ENCODE assay signal across 38 cellular contexts in genomic region chr2:9188823-9189222, GRCh38. TPM values are rescaled to one million over a fixed set of nuclear protein-coding genes. Genes with fewer than 3 reads are reported as not detected.
"Had no signal": no experiment of that assay in that cellular context is flagged by ENCODE, and none has a peak within 500 bp of the region (broad histone marks: within the 10 kb centered on the region; RNA-seq: fewer than 3 reads in every experiment).

No MANE protein-coding gene starts in this region.

- H3K36me3 Mint-ChIP-seq: activated CD4-positive, alpha-beta memory T cell treated with anti-CD3 and anti-CD28 coated beads for 36 hours; activated naive CD4-positive, alpha-beta T cell treated with anti-CD3 and anti-CD28 coated beads, Interleukin-2, amount 50 U/mL, for 72 hours; brain had no signal

- DNase-seq: activated B cell treated with CpG ODN at 0.5 μM for 24 hours; activated CD4-positive, alpha-beta memory T cell treated with anti-CD3 and anti-CD28 coated beads for 36 hours; activated CD4-positive, alpha-beta T cell treated with anti-CD3 and anti-CD28 coated beads for 4 hours; activated CD4-positive, alpha-beta T cell treated with anti-CD3 and anti-CD28 coated beads, Interleukin-2, amount 50 U/mL, for 1 hour; activated CD4-positive, CD25-positive, alpha-beta regulatory T cell treated with anti-CD3 and anti-CD28 coated beads, Interleukin-2, amount 50 U/mL, for 72 hours; activated CD8-positive, alpha-beta memory T cell treated with anti-CD3 and anti-CD28 coated beads, Interleukin-2, amount 50 U/mL, for 4 hours; activated gamma-delta T cell treated with Interleukin-2 at 50 U/mL for 16 hours; activated naive CD4-positive, alpha-beta T cell treated with anti-CD3 and anti-CD28 coated beads for 36 hours; activated T-cell treated with anti-CD3 and anti-CD28 coated beads for 4 hours; activated T-cell treated with anti-CD3 and anti-CD28 coated beads, Interleukin-2, amount 50 U/mL, for 4 hours; caudate nucleus; Kasumi-1; KBM-7; MG63; MV-4-11; NCI-H1092 treated with DMSO at 0.1 percent for 48 hours; NCI-H1417; NCI-H146; NCI-H187; NCI-H2029 treated with DMSO at 0.1 percent for 48 hours; NCI-H2171 treated with DMSO at 0.1 percent for 48 hours; NCI-H2227 treated with DMSO at 0.1 percent for 48 hours; NCI-H446; NCI-H510A treated with DMSO at 0.1 percent for 48 hours; NCI-H69; NCI-H82; PC-3; RPMI8226; SHP77 treated with DMSO at 0.1 percent for 48 hours; SK-N-SH had no signal

- H3K9me3 Mint-ChIP-seq: activated B cell treated with CpG ODN at 0.5 μM for 24 hours; activated CD4-positive, alpha-beta memory T cell treated with anti-CD3 and anti-CD28 coated beads for 36 hours; activated naive CD4-positive, alpha-beta T cell treated with anti-CD3 and anti-CD28 coated beads for 36 hours; activated naive CD4-positive, alpha-beta T cell treated with anti-CD3 and anti-CD28 coated beads, Interleukin-2, amount 50 U/mL, for 72 hours; activated T-cell treated with anti-CD3 and anti-CD28 coated beads, Interleukin-2, amount 50 U/mL, for 4 hours; activated T-helper 1 cell treated with anti-CD3 and anti-CD28 coated beads, Interleukin-12 subunit alpha, Interleukin-12 subunit beta, Interleukin-2, Interleukin-4 antibody, amounts not matched to agents 30 ng/mL and 10 ng/mL and 1 ng/mL, durations not matched to agents 14 hours and 24 hours and 36 hours; brain; T-helper 1 cell treated with Interleukin-12 subunit alpha and Interleukin-12 subunit beta and Interleukin-4 antibody, amounts not matched to agents 30 μg/mL and 1 μg/mL, for 36 hours; T-helper 2 cell treated with Interferon-gamma antibody and Interleukin-4, amounts not matched to agents 5 μg/mL and 100 μg/mL, for 36 hours had no signal

- H3K9me3 ChIP-seq: adrenal gland, MG63, Peyer's patch, SJSA1, SK-N-SH had no signal

- ATAC-seq: activated naive CD4-positive, alpha-beta T cell treated with anti-CD3 and anti-CD28 coated beads, Interleukin-2, amount 50 U/mL, for 72 hours; activated T-cell treated with anti-CD3 and anti-CD28 coated beads, Interleukin-2, amount 50 U/mL, for 4 hours; PC-3 had no signal

- H3K27me3 Mint-ChIP-seq: brain had no signal

- H3K36me3 ChIP-seq: adrenal gland, MG63, Peyer's patch, SJSA1 had no signal

- H3K27ac ChIP-seq: adrenal gland, Peyer's patch, SJSA1 had no signal

- H3K4me3 Mint-ChIP-seq: activated B cell treated with CpG ODN at 0.5 μM for 24 hours; activated CD4-positive, alpha-beta memory T cell treated with anti-CD3 and anti-CD28 coated beads for 36 hours; activated naive CD4-positive, alpha-beta T cell treated with anti-CD3 and anti-CD28 coated beads for 36 hours; activated T-cell treated with anti-CD3 and anti-CD28 coated beads, Interleukin-2, amount 50 U/mL, for 4 hours; activated T-helper 1 cell treated with anti-CD3 and anti-CD28 coated beads, Interleukin-12 subunit alpha, Interleukin-12 subunit beta, Interleukin-2, Interleukin-4 antibody, amounts not matched to agents 30 ng/mL and 10 ng/mL and 1 ng/mL, durations not matched to agents 14 hours and 24 hours and 36 hours; brain; T-helper 1 cell treated with Interleukin-12 subunit alpha and Interleukin-12 subunit beta and Interleukin-4 antibody, amounts not matched to agents 30 μg/mL and 1 μg/mL, for 36 hours; T-helper 2 cell treated with Interferon-gamma antibody and Interleukin-4, amounts not matched to agents 5 μg/mL and 100 μg/mL, for 36 hours had no signal

- H3K27ac Mint-ChIP-seq: activated B cell treated with CpG ODN at 0.5 μM for 24 hours; activated CD4-positive, alpha-beta memory T cell treated with anti-CD3 and anti-CD28 coated beads for 36 hours; activated naive CD4-positive, alpha-beta T cell treated with anti-CD3 and anti-CD28 coated beads for 36 hours; activated naive CD4-positive, alpha-beta T cell treated with anti-CD3 and anti-CD28 coated beads, Interleukin-2, amount 50 U/mL, for 72 hours; activated T-helper 1 cell treated with anti-CD3 and anti-CD28 coated beads, Interleukin-12 subunit alpha, Interleukin-12 subunit beta, Interleukin-2, Interleukin-4 antibody, amounts not matched to agents 30 ng/mL and 10 ng/mL and 1 ng/mL, durations not matched to agents 14 hours and 24 hours and 36 hours; brain; T-helper 1 cell treated with Interleukin-12 subunit alpha and Interleukin-12 subunit beta and Interleukin-4 antibody, amounts not matched to agents 30 μg/mL and 1 μg/mL, for 36 hours; T-helper 2 cell treated with Interferon-gamma antibody and Interleukin-4, amounts not matched to agents 5 μg/mL and 100 μg/mL, for 36 hours had no signal

- H3K4me1 Mint-ChIP-seq: activated B cell treated with CpG ODN at 0.5 μM for 24 hours had no signal

- H3K4me3 ChIP-seq: adrenal gland, MG63, Peyer's patch, SJSA1 had no signal

- H3K27me3 ChIP-seq: adrenal gland, MG63, Peyer's patch, SJSA1 had no signal

RNA-seq across cellular contexts. Expression of gene ASAP2, which starts 17.8 kb away (rescaled TPM):
- total RNA-seq: activated B cell treated with CpG ODN at 0.5 μM for 24 hours had no signal
